ENCODE assay signal across 8 cellular contexts in the genomic region with DNA sequence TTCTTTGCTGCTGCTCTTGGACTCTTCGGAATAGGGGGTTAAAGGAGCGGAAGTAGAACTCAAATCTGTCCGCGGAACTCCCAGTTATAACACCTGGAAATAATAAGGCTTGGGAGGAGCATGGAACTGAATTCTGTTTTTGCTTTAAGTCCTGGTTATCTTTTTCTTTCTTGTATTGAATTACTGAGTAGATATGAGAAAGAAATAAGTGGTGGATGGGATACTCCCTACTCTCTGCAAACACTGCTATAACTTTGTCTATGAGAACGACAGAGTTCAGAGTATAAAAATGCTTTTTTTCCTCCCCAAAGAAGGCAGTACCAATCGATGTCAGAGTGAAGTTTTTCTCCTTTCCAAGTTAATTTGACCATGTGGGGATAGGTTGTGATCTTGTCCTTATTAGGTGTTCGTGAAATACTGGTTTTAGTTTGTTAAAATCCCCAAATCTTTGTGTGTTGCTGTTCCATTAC. TPM values are rescaled to one million over a fixed set of nuclear protein-coding genes. Genes with fewer than 3 reads are reported as not detected.
A peak's percentile ranks its signal among the peaks of the same experiment; 100 is the strongest.
DNase-seq lines count a peak whose midpoint lies in the region; TF ChIP-seq lines count a peak whose summit lies in the region.

No MANE protein-coding gene starts in this region.

- H3K79me2 ChIP-seq in smooth muscle cell (ENCODE audit: low read depth), result peaks cover 61% of the 10 kb centered on the region

- TF ChIP-seq CTCF in smooth muscle cell (IDR thresholded peaks at IDR 0.05; ENCODE audit: borderline replicate concordance, insufficient read depth, poor library complexity, severe bottlenecking), result no peak

- H3K4me3 ChIP-seq in iPS-18a (ENCODE audit: low read length) (peak overlapping the region; percentile 90), smooth muscle cell (peak overlapping the region; percentile 89)

- H3K4me2 ChIP-seq in smooth muscle cell, result peak overlapping the region; percentile 96

- peak overlapping the region; percentile 33 for H2AFZ ChIP-seq in smooth muscle cell (ENCODE audit: low read depth)

- peak overlapping the region; percentile 73 for H3K9ac ChIP-seq in iPS-18a (ENCODE audit: low read length)
- peak overlapping the region; percentile 88 for H3K9ac ChIP-seq in smooth muscle cell (ENCODE audit: low read depth)

- no peaks in the 10 kb centered on the region for H3K27me3 ChIP-seq in iPS-18a (ENCODE audit: control insufficient read depth, insufficient read depth, low read length)
- H3K27me3 ChIP-seq in smooth muscle cell (ENCODE audit: low read depth), result no peaks in the 10 kb centered on the region

- H3K9me3 ChIP-seq in iPS-18a (ENCODE audit: control insufficient read depth, low read depth, low read length), result no peaks in the 10 kb centered on the region
- H3K9me3 ChIP-seq in smooth muscle cell (replicated peaks; ENCODE audit: low read depth), result no peaks in the 10 kb centered on the region

- H4K20me1 ChIP-seq in smooth muscle cell (ENCODE audit: low read depth), result peaks cover 46% of the 10 kb centered on the region

- no peaks in the 10 kb centered on the region for H3K36me3 ChIP-seq in iPS-18a (ENCODE audit: control insufficient read depth, low read depth, low read length)
- H3K36me3 ChIP-seq in smooth muscle cell (ENCODE audit: low read depth), result no peaks in the 10 kb centered on the region

- H3K4me1 ChIP-seq in iPS-18a (ENCODE audit: control insufficient read depth, low read depth, low read length) (peaks cover 9% of the 10 kb centered on the region), smooth muscle cell (ENCODE audit: low read depth) (peaks cover 19% of the 10 kb centered on the region)

- no peaks in the 10 kb centered on the region for H3F3A ChIP-seq in smooth muscle cell (ENCODE audit: low read depth)

- DNase-seq in NCI-H1092 treated with DMSO at 0.1 percent for 48 hours (lab: John Stamatoyannopoulos, UW) (peak; percentile 28), NCI-H1092 (lab: John Stamatoyannopoulos, UW) (no peak), NCI-H1105 (lab: John Stamatoyannopoulos, UW) (peak; percentile 12), amniotic epithelial cell (ENCODE audit: low read depth) (peak; percentile 55), smooth muscle cell (lab: John Stamatoyannopoulos, UW; ENCODE audit: unreplicated experiment) (no peak), 8988T (no peak), NCI-H128 (lab: John Stamatoyannopoulos, UW; ENCODE audit: unreplicated experiment) (no peak)

- H3K27ac ChIP-seq in iPS-18a (ENCODE audit: low read length), result no peak overlapping the region
- H3K27ac ChIP-seq in smooth muscle cell (ENCODE audit: low read depth), result peak overlapping the region; percentile 86

- 2% methylated on average over 7 of the region's 7 CpGs for WGBS in smooth muscle cell (ENCODE audit: low lambda C conversion rate)

RNA-seq across cellular contexts. Expression of gene RIC1, which starts 1.2 kb away (rescaled TPM):
- 52.4 and 54.0 TPM in 2 replicates for total RNA-seq in smooth muscle cell
- 9.9 and 11.1 TPM in 2 replicates for polyA plus RNA-seq in smooth muscle cell

Comparison
In these comparisons a context has a peak if more than half of its experiments do, and no peak if none do; other contexts are left out.
1. DNase-seq: peak in NCI-H1092 treated with DMSO at 0.1 percent for 48 hours (single experiment), NCI-H1105 (single experiment) and amniotic epithelial cell (single experiment); none in NCI-H1092 (single experiment), smooth muscle cell (single experiment), 8988T (single experiment) and NCI-H128 (single experiment).